Comparison of ENCODE assay signal across 1 cellular context in genomic region chr17:39621523-39622379, GRCh38.
TF ChIP-seq lines count a peak whose summit lies in the region.

No MANE protein-coding gene starts in this region.

TF ChIP-seq in A549, 52 proteins besides CTCF, POLR2A, EP300 and RAD21 (continued from another document):
- TF ChIP-seq BCL3 (IDR thresholded peaks at IDR 0.05) (no peak), CBX8 (IDR thresholded peaks at IDR 0.05) (no peak), GATA3 (IDR thresholded peaks at IDR 0.05; ENCODE audit: borderline replicate concordance) (no peak; the same call in 1 of the 2 replicates), JUN (IDR thresholded peaks at IDR 0.05) (0 out of 5 replicates have a peak, but pooled peaks of 1 of the 2 experiments have one; percentile 23), NR3C1 (IDR thresholded peaks at IDR 0.05) (no peak), POLR2AphosphoS2 (conservative IDR thresholded peaks at IDR 0.05; ENCODE audit: low read length) (no peak), HOXB13 (CRISPR knock-in tag; IDR thresholded peaks at IDR 0.05; ENCODE audit: low read depth) (no peak), CEBPB (IDR thresholded peaks at IDR 0.05) (peak in 1 of 2 experiments; percentile 10; a peak in 1 of 4 replicates), MAFK (IDR thresholded peaks at IDR 0.05; ENCODE audit: partially characterized antibody) (no peak), RFX5 (IDR thresholded peaks at IDR 0.05) (no peak; the same call in 1 of the 2 replicates), HOXA7 (CRISPR knock-in tag; IDR thresholded peaks at IDR 0.05) (no peak), SREBF2 (IDR thresholded peaks at IDR 0.05) (no peak), HOXB5 (CRISPR knock-in tag; IDR thresholded peaks at IDR 0.05) (no peak), KDM5A (IDR thresholded peaks at IDR 0.05) (no peak), HDAC2 (IDR thresholded peaks at IDR 0.05) (no peak), EHF (CRISPR knock-in tag; IDR thresholded peaks at IDR 0.05) (no peak), PBX3 (IDR thresholded peaks at IDR 0.05) (no peak), JUNB (IDR thresholded peaks at IDR 0.05) (no peak), SMC3 (IDR thresholded peaks at IDR 0.05) (peak; percentile 98), REST (IDR thresholded peaks at IDR 0.05) (peak; percentile 73), TFCP2L1 (CRISPR knock-in tag; IDR thresholded peaks at IDR 0.05) (no peak), HES2 (IDR thresholded peaks at IDR 0.05) (no peak), EHMT2 (IDR thresholded peaks at IDR 0.05; ENCODE audit: low read depth) (no peak), ZNF302 (CRISPR knock-in tag; IDR thresholded peaks at IDR 0.05) (no peak), KDM1A (IDR thresholded peaks at IDR 0.05; ENCODE audit: low read depth) (no peak), USF2 (IDR thresholded peaks at IDR 0.05) (no peak), ATOH8 (CRISPR knock-in tag; IDR thresholded peaks at IDR 0.05; ENCODE audit: low read depth) (no peak), MAZ (IDR thresholded peaks at IDR 0.05; ENCODE audit: borderline replicate concordance, low read depth, low read length) (0 out of 2 replicates have a peak, but pooled peaks have one; percentile 45), NFE2L2 (conservative IDR thresholded peaks at IDR 0.05; ENCODE audit: low read length) (no peak), ESRRA (IDR thresholded peaks at IDR 0.05; ENCODE audit: borderline replicate concordance, low read length) (peak; percentile 25; the same call in 1 of the 2 replicates), TP53 (CRISPR knock-in tag; IDR thresholded peaks at IDR 0.05) (no peak), FOSL2 (IDR thresholded peaks at IDR 0.05) (no peak), FOSL2 (CRISPR knock-in tag; IDR thresholded peaks at IDR 0.05) (no peak), PHF8 (IDR thresholded peaks at IDR 0.05; ENCODE audit: borderline replicate concordance, low read depth) (no peak), MYC (IDR thresholded peaks at IDR 0.05; ENCODE audit: borderline replicate concordance, low read length) (no peak; the same call in 1 of the 2 replicates), BHLHE40 (IDR thresholded peaks at IDR 0.05; ENCODE audit: low read depth, low read length) (no peak), NPAS2 (CRISPR knock-in tag; IDR thresholded peaks at IDR 0.05; ENCODE audit: borderline replicate concordance) (no peak), HMGXB4 (CRISPR knock-in tag; IDR thresholded peaks at IDR 0.05; ENCODE audit: borderline replicate concordance) (no peak), RNF2 (IDR thresholded peaks at IDR 0.05; ENCODE audit: borderline replicate concordance, low read depth) (no peak; the same call in 1 of the 2 replicates), ELK1 (IDR thresholded peaks at IDR 0.05; ENCODE audit: low read depth, low read length) (no peak), RCOR1 (IDR thresholded peaks at IDR 0.05; ENCODE audit: low read depth, low read length) (no peak), CHD4 (IDR thresholded peaks at IDR 0.05; ENCODE audit: borderline replicate concordance) (no peak), CHD2 (IDR thresholded peaks at IDR 0.05; ENCODE audit: low read length, partially characterized antibody) (no peak), ZFP36 (IDR thresholded peaks at IDR 0.05; ENCODE audit: borderline replicate concordance, partially characterized antibody) (no peak), HEYL (CRISPR knock-in tag; IDR thresholded peaks at IDR 0.05) (no peak), FOSB (CRISPR knock-in tag; IDR thresholded peaks at IDR 0.05) (no peak), ZSCAN20 (CRISPR knock-in tag; IDR thresholded peaks at IDR 0.05) (no peak), RARB (CRISPR knock-in tag; IDR thresholded peaks at IDR 0.05) (no peak), FOXS1 (CRISPR knock-in tag; IDR thresholded peaks at IDR 0.05) (no peak)
TF ChIP-seq in A549: peak in this region for 7.
